ENCODE assay signal across 1 cellular context in genomic region chr4:118989098-118990080, GRCh38.
TF ChIP-seq lines count a peak whose summit lies in the region.

No MANE protein-coding gene starts in this region.

TF ChIP-seq in SK-N-SH, 30 proteins besides CTCF, POLR2A, EP300 and RAD21 (continued from another document):
- TF ChIP-seq IRF3 (IDR thresholded peaks at IDR 0.05; ENCODE audit: low read depth, low read length) (no peak), POLR2AphosphoS5 (IDR thresholded peaks at IDR 0.05; ENCODE audit: low read depth, low read length) (no peak; the same call in 1 of the 2 replicates), FOXM1 (IDR thresholded peaks at IDR 0.05; ENCODE audit: low read depth) (no peak), PBX3 (IDR thresholded peaks at IDR 0.05) (peak; percentile 81), NFIC (IDR thresholded peaks at IDR 0.05; ENCODE audit: borderline replicate concordance) (peak; percentile 25; the same call in 1 of the 2 replicates), FOSL2 (IDR thresholded peaks at IDR 0.05; ENCODE audit: borderline replicate concordance, low read depth) (peak; percentile 92), TEAD4 (IDR thresholded peaks at IDR 0.05; ENCODE audit: borderline replicate concordance, insufficient read depth) (peak; percentile 33; the same call in 1 of the 2 replicates), NRF1 (IDR thresholded peaks at IDR 0.05; ENCODE audit: low read depth, low read length) (no peak), EZH2phosphoT487 (IDR thresholded peaks at IDR 0.05; ENCODE audit: borderline replicate concordance, low read depth) (no peak), TAF1 (IDR thresholded peaks at IDR 0.05; ENCODE audit: borderline replicate concordance, low read depth, low read length) (no peak), MAX (IDR thresholded peaks at IDR 0.05; ENCODE audit: low read depth) (no peak; the same call in 1 of the 2 replicates), USF1 (IDR thresholded peaks at IDR 0.05; ENCODE audit: borderline replicate concordance, low read depth) (no peak), RCOR1 (IDR thresholded peaks at IDR 0.05; ENCODE audit: low read length) (no peak), YY1 (IDR thresholded peaks at IDR 0.05; ENCODE audit: low read depth) (no peak), TCF12 (IDR thresholded peaks at IDR 0.05) (peak; percentile 69; the same call in 1 of the 2 replicates), MEF2A (IDR thresholded peaks at IDR 0.05; ENCODE audit: borderline replicate concordance, low read depth) (no peak)
